15 cellular contexts compared by ENCODE assay signal in genomic region chr4:81839347-81840042, GRCh38.
A peak's percentile ranks its signal among the peaks of the same experiment; 100 is the strongest.
DNase-seq lines count a peak whose midpoint lies in the region; ATAC-seq and TF ChIP-seq lines count a peak whose summit lies in the region.
"Had no signal": no experiment of that assay in that cellular context is flagged by ENCODE, and none has a peak within 500 bp of the region (broad histone marks: within the 10 kb centered on the region; RNA-seq: fewer than 3 reads in every experiment).

No MANE protein-coding gene starts in this region.

- CTCF ChIA-PET in activated B cell treated with CpG ODN at 0.5 μM for 24 hours (lab: Charles Lee) = interaction anchor here (1.1 to 2.8 kb wide), 6 partner anchors 367 to 521 kb away, joined by 3 to 18 read pairs (median 6); partner anchors contain the start of gene RASGEF1B
- CTCF ChIA-PET in activated CD8-positive, alpha-beta memory T cell treated with anti-CD3 and anti-CD28 coated beads, Interleukin-2, amount 10 ng/mL, durations not matched to agents 7 days and 5 days (lab: Charles Lee) = interaction anchor here (1.0 to 1.8 kb wide), 2 partner anchors 349 to 373 kb away, joined by 3 to 7 read pairs; no protein-coding TSS in a partner anchor

- POLR2A ChIA-PET in activated B cell treated with CpG ODN at 0.5 μM for 24 hours (lab: Charles Lee) = interaction anchor here (2.0 kb wide), 2 partner anchors 368 to 372 kb away, joined by 4 to 10 read pairs; partner anchors contain the start of gene RASGEF1B

- peak overlapping the region; percentile 44 for H3K4me2 ChIP-seq in KMS-11
- H3K4me2 ChIP-seq: BLaER1 treated with 17β-estradiol and CSF1 and Interleukin-3, amounts not matched to agents 10 nM and 100 nM had no signal

- H3K4me3 ChIP-seq in KMS-11 (IDR thresholded peaks at IDR 0.05; ENCODE audit: insufficient read depth, low read depth, low read length) = no peak overlapping the region
- H3K4me3 ChIP-seq: BLaER1 treated with 17β-estradiol and CSF1 and Interleukin-3, amounts not matched to agents 10 nM and 100 nM; esophagus squamous epithelium had no signal

- intact Hi-C loops in activated B cell treated with CpG ODN at 0.5 μM for 24 hours (cut with micrococcal nuclease) = loop anchor here (5.0 kb wide), 1 partner anchor 448 kb away; no protein-coding TSS in a partner anchor

- H3K36me3 Mint-ChIP-seq in activated B cell treated with CpG ODN at 0.5 μM for 24 hours (ENCODE audit: low read depth) = no peaks in the 10 kb centered on the region
- H3K36me3 Mint-ChIP-seq in activated CD8-positive, alpha-beta memory T cell treated with anti-CD3 and anti-CD28 coated beads, Interleukin-2, amount 10 ng/mL, durations not matched to agents 7 days and 5 days = no peaks in the 10 kb centered on the region

- TF ChIP-seq CTCF in KMS-11 (conservative IDR thresholded peaks at IDR 0.05; ENCODE audit: low read depth, low read length) = no peak
- no peak for TF ChIP-seq CTCF in activated B cell treated with CpG ODN at 0.5 μM for 24 hours (IDR thresholded peaks at IDR 0.05)

- no peaks in the 10 kb centered on the region for H3K79me2 ChIP-seq in KMS-11 (ENCODE audit: insufficient read depth, low read depth)

- in situ Hi-C loops in ACHN (cut with HindIII; ENCODE audit: low pct_ligation_motif_present, low pct_unique_long_range_greater_than_20kb, low sequenced_read_pairs) = no loop called here

- peak; percentile 72 for ATAC-seq in GM18870 (IDR thresholded peaks at IDR 0.05; ENCODE audit: unreplicated experiment)
- ATAC-seq in activated B cell treated with CpG ODN at 0.5 μM for 24 hours (ENCODE audit: low read depth) = peak; percentile 68
- no peak for ATAC-seq in activated CD8-positive, alpha-beta memory T cell treated with anti-CD3 and anti-CD28 coated beads, Interleukin-2, amount 10 ng/mL, durations not matched to agents 7 days and 5 days
- ATAC-seq: right cardiac atrium had no signal

- no peak overlapping the region for H3K9ac ChIP-seq in KMS-11
- H3K9ac ChIP-seq: BLaER1 treated with 17β-estradiol and CSF1 and Interleukin-3, amounts not matched to agents 10 nM and 100 nM had no signal

- H3K27me3 Mint-ChIP-seq in activated B cell treated with CpG ODN at 0.5 μM for 24 hours = no peaks in the 10 kb centered on the region
- no peaks in the 10 kb centered on the region for H3K27me3 Mint-ChIP-seq in activated CD8-positive, alpha-beta memory T cell treated with anti-CD3 and anti-CD28 coated beads, Interleukin-2, amount 10 ng/mL, durations not matched to agents 7 days and 5 days
- H3K27me3 Mint-ChIP-seq: central memory CD8-positive, alpha-beta T cell had no signal

- peaks cover 13% of the 10 kb centered on the region for H3K4me1 Mint-ChIP-seq in activated B cell treated with CpG ODN at 0.5 μM for 24 hours
- no peaks in the 10 kb centered on the region for H3K4me1 Mint-ChIP-seq in activated CD8-positive, alpha-beta memory T cell treated with anti-CD3 and anti-CD28 coated beads, Interleukin-2, amount 10 ng/mL, durations not matched to agents 7 days and 5 days
- H3K4me1 Mint-ChIP-seq: central memory CD8-positive, alpha-beta T cell had no signal

- no peaks in the 10 kb centered on the region for H3K36me3 ChIP-seq in KMS-11 (ENCODE audit: insufficient read depth)
- H3K36me3 ChIP-seq: BLaER1 treated with 17β-estradiol and CSF1 and Interleukin-3, amounts not matched to agents 10 nM and 100 nM; esophagus squamous epithelium had no signal

- H3K4me3 Mint-ChIP-seq in activated B cell treated with CpG ODN at 0.5 μM for 24 hours = no peak overlapping the region
- no peak overlapping the region for H3K4me3 Mint-ChIP-seq in activated CD8-positive, alpha-beta memory T cell treated with anti-CD3 and anti-CD28 coated beads, Interleukin-2, amount 10 ng/mL, durations not matched to agents 7 days and 5 days
- H3K4me3 Mint-ChIP-seq: central memory CD8-positive, alpha-beta T cell had no signal

- no peaks in the 10 kb centered on the region for H4K20me1 ChIP-seq in KMS-11 (ENCODE audit: insufficient read depth)
- H4K20me1 ChIP-seq: BLaER1 treated with 17β-estradiol and CSF1 and Interleukin-3, amounts not matched to agents 10 nM and 100 nM had no signal

- H3K27ac ChIP-seq in KMS-11 = peak overlapping the region; percentile 7; the same call in 1 of the 2 replicates
- H3K27ac ChIP-seq: BLaER1 treated with 17β-estradiol and CSF1 and Interleukin-3, amounts not matched to agents 10 nM and 100 nM; esophagus squamous epithelium; RWPE1 had no signal

- H3K27ac Mint-ChIP-seq in activated B cell treated with CpG ODN at 0.5 μM for 24 hours = peak overlapping the region; percentile 4
- H3K27ac Mint-ChIP-seq in activated CD8-positive, alpha-beta memory T cell treated with anti-CD3 and anti-CD28 coated beads, Interleukin-2, amount 10 ng/mL, durations not matched to agents 7 days and 5 days = no peak overlapping the region

- no peaks in the 10 kb centered on the region for H3K9me3 Mint-ChIP-seq in activated B cell treated with CpG ODN at 0.5 μM for 24 hours
- no peaks in the 10 kb centered on the region for H3K9me3 Mint-ChIP-seq in activated CD8-positive, alpha-beta memory T cell treated with anti-CD3 and anti-CD28 coated beads, Interleukin-2, amount 10 ng/mL, durations not matched to agents 7 days and 5 days (ENCODE audit: low read depth)
- H3K9me3 Mint-ChIP-seq: central memory CD8-positive, alpha-beta T cell had no signal

- H3K27me3 ChIP-seq in KMS-11 (ENCODE audit: insufficient read depth, low read depth) = no peaks in the 10 kb centered on the region
- H3K27me3 ChIP-seq: BLaER1 treated with 17β-estradiol and CSF1 and Interleukin-3, amounts not matched to agents 10 nM and 100 nM; esophagus squamous epithelium had no signal

- H2AFZ ChIP-seq in KMS-11 (ENCODE audit: low read depth) = no peak overlapping the region

- peak; percentile 27 for DNase-seq in ACHN
- DNase-seq in activated B cell treated with CpG ODN at 0.5 μM for 24 hours = no peak
- no peak for DNase-seq in activated gamma-delta T cell treated with Interleukin-2 at 50 U/mL for 16 hours
- DNase-seq in AG08395 (ENCODE audit: low spot score) = no peak
- DNase-seq in activated CD8-positive, alpha-beta memory T cell treated with anti-CD3 and anti-CD28 coated beads, Interleukin-2, amount 10 ng/mL, durations not matched to agents 7 days and 5 days = no peak
- DNase-seq in OCI-M2 (lab: John Stamatoyannopoulos, UW; ENCODE audit: unreplicated experiment) = no peak
- DNase-seq: esophagus squamous epithelium, NCI-H1694, right cardiac atrium, trophoblast cell had no signal

- peaks cover 30% of the 10 kb centered on the region for H3K4me1 ChIP-seq in KMS-11 (ENCODE audit: low read depth, poor library complexity, severe bottlenecking)
- H3K4me1 ChIP-seq: esophagus squamous epithelium had no signal
